Comparison of ENCODE assay signal across 11 cellular contexts in genomic region chr4:1017211-1017610, GRCh38. TPM values are rescaled to one million over a fixed set of nuclear protein-coding genes. Genes with fewer than 3 reads are reported as not detected.
"Had no signal": no experiment of that assay in that cellular context is flagged by ENCODE, and none has a peak within 500 bp of the region (broad histone marks: within the 10 kb centered on the region; RNA-seq: fewer than 3 reads in every experiment).

No MANE protein-coding gene starts in this region.

- H3K4me1 ChIP-seq: HAP-1 had no signal

- H3K36me3 Mint-ChIP-seq: IgD-negative memory B cell had no signal

- H3K9me3 Mint-ChIP-seq: GM23338, HFFc6, IgD-negative memory B cell had no signal

- H3K4me3 Mint-ChIP-seq: GM23338, HFFc6, IgD-negative memory B cell had no signal

- H3K4me2 ChIP-seq: GM23338, KMS-11 had no signal

- DNase-seq: H7, HFFc6, KBM-7 had no signal

- H3K9me3 ChIP-seq: HAP-1 had no signal

- ATAC-seq: GM23338, HCT116, HepG2 had no signal

- H3K27ac ChIP-seq: HL-60, KMS-11 had no signal

- H3K27ac Mint-ChIP-seq: GM23338, HFFc6, IgD-negative memory B cell had no signal

- H3K9ac ChIP-seq: KMS-11 had no signal

- H3K4me1 Mint-ChIP-seq: GM23338 had no signal

- H3K4me3 ChIP-seq: GM23338, HAP-1 had no signal

RNA-seq across cellular contexts. Expression of gene SLC26A1, which starts 24.0 kb away (rescaled TPM):
- total RNA-seq: H4 had no signal
